Comparison of ENCODE assay signal across 10 cellular contexts in genomic region chr9:106878943-106879916, GRCh38. TPM values are rescaled to one million over a fixed set of nuclear protein-coding genes. Genes with fewer than 3 reads are reported as not detected.
DNase-seq lines count a peak whose midpoint lies in the region; ATAC-seq and TF ChIP-seq lines count a peak whose summit lies in the region.
"Had no signal": no experiment of that assay in that cellular context is flagged by ENCODE, and none has a peak within 500 bp of the region (broad histone marks: within the 10 kb centered on the region; RNA-seq: fewer than 3 reads in every experiment).

No MANE protein-coding gene starts in this region.

- H3K27ac ChIP-seq in GM23338 (ENCODE audit: low read depth) (peak overlapping the region; percentile 84), RWPE2 (ENCODE audit: poor library complexity, severe bottlenecking) (peak overlapping the region; percentile 79)

- peaks cover 98% of the 10 kb centered on the region for H3K79me2 ChIP-seq in GM23338 (replicated peaks; ENCODE audit: insufficient read depth)

- DNase-seq in GM23338 (ENCODE audit: low spot score) (peak; percentile 33), RWPE2 (ENCODE audit: low spot score) (peak; percentile 86), glutamatergic neuron (peak; percentile 68), posterior cingulate gyrus (peak; percentile 41 to 94 (median 62)), ecto neural progenitor cell (ENCODE audit: low spot score) (no peak)
- DNase-seq in central memory CD4-positive, alpha-beta T cell, result no peak

- peak overlapping the region; percentile 67 for H3K4me2 ChIP-seq in GM23338

- peak overlapping the region; percentile 40 for H3K4me3 ChIP-seq in GM23338
- H3K4me3 ChIP-seq in RWPE2 (ENCODE audit: severe bottlenecking), result no peak overlapping the region
- H3K4me3 ChIP-seq: HAP-1 had no signal

- H3K4me1 ChIP-seq in GM23338 (ENCODE audit: insufficient read depth) (peaks cover 87% of the 10 kb centered on the region), RWPE2 (ENCODE audit: insufficient read depth, poor library complexity, severe bottlenecking) (peaks cover 66% of the 10 kb centered on the region)

- no peaks in the 10 kb centered on the region for H3F3A ChIP-seq in GM23338 (replicated peaks; ENCODE audit: low read depth)

- H3K27ac Mint-ChIP-seq in GM23338 (peak overlapping the region; percentile 90; the same call in 1 of the 2 replicates), glutamatergic neuron (ENCODE audit: unreplicated experiment) (peak overlapping the region; percentile 98)
- H3K27ac Mint-ChIP-seq: dendritic cell treated with granulocyte-macrophage colony-stimulating factor and Interleukin-4, amounts not matched to agents 40 ng/mL and 50 ng/mL, for 4 days had no signal

- H3K4me3 Mint-ChIP-seq in GM23338, result peak overlapping the region; percentile 62
- peak overlapping the region; percentile 86 for H3K4me3 Mint-ChIP-seq in glutamatergic neuron (ENCODE audit: unreplicated experiment)
- H3K4me3 Mint-ChIP-seq: dendritic cell treated with granulocyte-macrophage colony-stimulating factor and Interleukin-4, amounts not matched to agents 40 ng/mL and 50 ng/mL, for 4 days had no signal

- ATAC-seq in GM23338, result peak; percentile 14
- ATAC-seq in RWPE2 (ENCODE audit: low read depth), result peak; percentile 90
- no peak for ATAC-seq in GM19463 (IDR thresholded peaks at IDR 0.05; ENCODE audit: unreplicated experiment)
- no peak for ATAC-seq in GM21381 (IDR thresholded peaks at IDR 0.05; ENCODE audit: unreplicated experiment)

- H3K27me3 Mint-ChIP-seq in GM23338 (ENCODE audit: insufficient read depth, low read depth, poor library complexity) (peaks cover 8% of the 10 kb centered on the region), glutamatergic neuron (ENCODE audit: unreplicated experiment) (peaks cover 10% of the 10 kb centered on the region)
- H3K27me3 Mint-ChIP-seq: dendritic cell treated with granulocyte-macrophage colony-stimulating factor and Interleukin-4, amounts not matched to agents 40 ng/mL and 50 ng/mL, for 4 days had no signal

- H3K9me3 ChIP-seq in RWPE2 (ENCODE audit: severe bottlenecking), result no peaks in the 10 kb centered on the region
- H3K9me3 ChIP-seq: HAP-1 had no signal

- H3K9me2 ChIP-seq in GM23338 (ENCODE audit: insufficient read depth), result no peaks in the 10 kb centered on the region

- H4K20me1 ChIP-seq in GM23338 (replicated peaks; ENCODE audit: insufficient read depth), result peaks cover 24% of the 10 kb centered on the region

- H3K36me3 Mint-ChIP-seq in GM23338 (ENCODE audit: low read depth) (peaks cover 24% of the 10 kb centered on the region; the same call in 2 of the 3 replicates), glutamatergic neuron (ENCODE audit: unreplicated experiment) (no peaks in the 10 kb centered on the region)

- TF ChIP-seq CTCF in GM23338 (conservative IDR thresholded peaks at IDR 0.05; ENCODE audit: low read depth in 2 of 2) (no peak), RWPE2 (IDR thresholded peaks at IDR 0.05; ENCODE audit: poor library complexity, severe bottlenecking) (no peak), glutamatergic neuron (IDR thresholded peaks at IDR 0.05; ENCODE audit: partially characterized antibody, unreplicated experiment) (no peak)

- H3K9me3 Mint-ChIP-seq in GM23338 (no peaks in the 10 kb centered on the region), glutamatergic neuron (ENCODE audit: unreplicated experiment) (peaks cover 18% of the 10 kb centered on the region)
- H3K9me3 Mint-ChIP-seq: dendritic cell treated with granulocyte-macrophage colony-stimulating factor and Interleukin-4, amounts not matched to agents 40 ng/mL and 50 ng/mL, for 4 days had no signal

- H3K4me1 Mint-ChIP-seq in GM23338, result peaks cover 94% of the 10 kb centered on the region
- H3K4me1 Mint-ChIP-seq in glutamatergic neuron (ENCODE audit: low read depth, unreplicated experiment), result peaks cover 77% of the 10 kb centered on the region

- H3K36me3 ChIP-seq in GM23338 (ENCODE audit: insufficient read depth), result no peaks in the 10 kb centered on the region
- peaks cover 4% of the 10 kb centered on the region; the same call in 1 of the 2 replicates for H3K36me3 ChIP-seq in RWPE2 (ENCODE audit: low read depth)

- no peak overlapping the region for H2AFZ ChIP-seq in GM23338

- intact Hi-C loops in posterior cingulate gyrus (cut with DNase I), result no loop called here

- H3K27me3 ChIP-seq in GM23338 (ENCODE audit: insufficient read depth) (no peaks in the 10 kb centered on the region), RWPE2 (ENCODE audit: insufficient read depth, poor library complexity, severe bottlenecking) (no peaks in the 10 kb centered on the region)

TF ChIP-seq in GM23338, 12 proteins besides CTCF, POLR2A, EP300 and RAD21:
- no peak for TF ChIP-seq EZH2phosphoT487 (IDR thresholded peaks at IDR 0.05; ENCODE audit: unreplicated experiment)
TF ChIP-seq in GM23338: peak in this region for 0.

RNA-seq across cellular contexts. Expression of gene ZNF462, which starts 16.3 kb away (rescaled TPM):
- 87.8 and 101 TPM in 2 replicates for total RNA-seq in GM23338 (2014; rRNA removed; shearing (Covaris generic))
- polyA plus RNA-seq in GM23338 (2016; fragmentation: Nextera tagmentation; extraction: Ambion mirVana), result 31.1 and 40.0 TPM in 2 replicates
- 259 TPM for total RNA-seq in glutamatergic neuron (ENCODE audit: unreplicated experiment)

Comparison
In these comparisons a context has a peak if more than half of its experiments do, and no peak if none do; other contexts are left out.
1. ATAC-seq: peak in GM23338 (single experiment) and RWPE2 (single experiment); none in GM19463 (single experiment) and GM21381 (single experiment).
2. DNase-seq: peak in GM23338 (single experiment), RWPE2 (single experiment), glutamatergic neuron (single experiment) and posterior cingulate gyrus (10 of 10); none in central memory CD4-positive, alpha-beta T cell (single experiment) and ecto neural progenitor cell (single experiment).